Comparison of ENCODE assay signal across 19 cellular contexts in the genomic region with DNA sequence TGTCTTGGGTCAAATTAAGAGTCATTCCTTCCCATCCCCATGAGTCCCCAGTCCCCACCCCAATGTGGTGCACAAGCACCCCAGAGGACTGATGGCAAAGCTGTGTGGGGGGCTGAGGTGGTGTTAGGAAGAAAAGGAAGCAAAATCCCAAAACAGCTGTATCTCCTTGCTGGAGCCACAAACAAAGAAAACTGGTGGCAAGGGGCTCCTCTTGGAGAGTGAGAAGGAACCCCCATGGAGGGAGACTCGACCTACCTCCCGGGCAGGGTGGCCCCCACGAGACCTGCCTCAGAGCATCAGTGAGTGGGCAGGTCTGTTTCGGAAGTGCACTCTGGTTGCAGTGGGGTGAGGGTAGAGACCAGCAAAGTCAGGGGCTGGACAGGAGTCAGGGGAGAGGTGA. TPM values are rescaled to one million over a fixed set of nuclear protein-coding genes. Genes with fewer than 3 reads are reported as not detected.
DNase-seq lines count a peak whose midpoint lies in the region; ATAC-seq and TF ChIP-seq lines count a peak whose summit lies in the region.
"Had no signal": no experiment of that assay in that cellular context is flagged by ENCODE, and none has a peak within 500 bp of the region (broad histone marks: within the 10 kb centered on the region; RNA-seq: fewer than 3 reads in every experiment).

No MANE protein-coding gene starts in this region.

- H3K27me3 ChIP-seq in BLaER1, result peaks cover 13% of the 10 kb centered on the region
- no peaks in the 10 kb centered on the region for H3K27me3 ChIP-seq in H7 (ENCODE audit: control insufficient read depth, insufficient read depth, low read length)
- peaks cover 0 to 42% (median 0%) of the 10 kb centered on the region in 4 donors for H3K27me3 ChIP-seq in esophagus muscularis mucosa
- no peaks in the 10 kb centered on the region for H3K27me3 ChIP-seq in right lobe of liver
- peaks cover 0 to 28% of the 10 kb centered on the region in 2 donors for H3K27me3 ChIP-seq in left lung
- H3K27me3 ChIP-seq: BE2C had no signal

- H3K9me3 ChIP-seq in BLaER1 (peaks cover 27% of the 10 kb centered on the region), esophagus muscularis mucosa (peaks cover 0 to 18% (median 10%) of the 10 kb centered on the region in 4 donors), right lobe of liver (no peaks in the 10 kb centered on the region), left lung (peaks cover 0 to 12% of the 10 kb centered on the region in 2 donors)
- H3K9me3 ChIP-seq: BE2C had no signal

- H3K36me3 ChIP-seq in BLaER1 (no peaks in the 10 kb centered on the region), H7 (replicated peaks; ENCODE audit: control insufficient read depth, insufficient read depth, low read length) (no peaks in the 10 kb centered on the region), esophagus muscularis mucosa (no peaks in the 10 kb centered on the region), right lobe of liver (no peaks in the 10 kb centered on the region), left lung (no peaks in the 10 kb centered on the region)
- H3K36me3 ChIP-seq: BE2C had no signal

- H3K4me1 ChIP-seq in BLaER1 (peaks cover 84% of the 10 kb centered on the region), esophagus muscularis mucosa (peaks cover 0 to 12% (median 3%) of the 10 kb centered on the region in 4 donors), right lobe of liver (no peaks in the 10 kb centered on the region), left lung (no peaks in the 10 kb centered on the region)
- H3K4me1 ChIP-seq: BE2C had no signal

- TF ChIP-seq EP300 in esophagus muscularis mucosa (IDR thresholded peaks at IDR 0.05), result no peak

- H3K27ac ChIP-seq in BLaER1 (peak overlapping the region; percentile 78), esophagus muscularis mucosa (replicated peaks in 1 of 4) (no peak overlapping the region), right lobe of liver (no peak overlapping the region), left lung (no peak overlapping the region)

- no peak for ATAC-seq in right lobe of liver
- ATAC-seq in left lung, result no peak
- ATAC-seq: GM12878, GM23338, HCT116 had no signal

- H3K4me2 ChIP-seq in BLaER1, result peak overlapping the region; percentile 90
- H3K4me2 ChIP-seq: GM23338 had no signal

- H3K4me3 ChIP-seq in BLaER1, result peak overlapping the region; percentile 49
- H3K4me3 ChIP-seq in H7 (ENCODE audit: insufficient read depth, low read depth, low read length), result no peak overlapping the region
- no peak overlapping the region for H3K4me3 ChIP-seq in esophagus muscularis mucosa
- H3K4me3 ChIP-seq in right lobe of liver, result no peak overlapping the region
- no peak overlapping the region for H3K4me3 ChIP-seq in left lung
- H3K4me3 ChIP-seq: GM12878, GM23338 had no signal

- H3K9ac ChIP-seq in BLaER1, result peak overlapping the region; percentile 4; the same call in 1 of the 2 replicates

- no peaks in the 10 kb centered on the region for H4K20me1 ChIP-seq in BLaER1

- TF ChIP-seq POLR2A in esophagus muscularis mucosa (IDR thresholded peaks at IDR 0.05; ENCODE audit: low read depth) (no peak), right lobe of liver (IDR thresholded peaks at IDR 0.05) (no peak)

- DNase-seq in GM03348 (ENCODE audit: low spot score) (peak; percentile 2), H7 (peak; percentile 17), esophagus muscularis mucosa (ENCODE audit: extremely low spot score) (peak; percentile 74), right lobe of liver (no peak), NCI-H2196 treated with DMSO at 0.1 percent for 48 hours (lab: John Stamatoyannopoulos, UW; ENCODE audit: unreplicated experiment) (no peak), left lung (no peak)
- DNase-seq: BE2C; CD4-positive, alpha-beta memory T cell; DMS153; DMS79; GDM1; HFFc6; KBM-7 had no signal

- WGBS in esophagus muscularis mucosa, result 90% methylated on average over 4 of the region's 4 CpGs
- WGBS in right lobe of liver (ENCODE audit: insufficient coverage, low coverage, low lambda C conversion rate, missing lambda C conversion rate), result 44% methylated on average over 3 of the region's 4 CpGs

- intact Hi-C loops in esophagus muscularis mucosa (cut with DNase I), result no loop called here
- intact Hi-C loops in right lobe of liver (cut with DNase I), result no loop called here
- intact Hi-C loops in left lung (cut with DNase I), result no loop called here

- no peak for TF ChIP-seq CTCF in esophagus muscularis mucosa (IDR thresholded peaks at IDR 0.05)
- no peak for TF ChIP-seq CTCF in right lobe of liver (IDR thresholded peaks at IDR 0.05)
- no peak for TF ChIP-seq CTCF in left lung (IDR thresholded peaks at IDR 0.05)

RNA-seq across cellular contexts. Expression of a gene that starts 29.2 kb away (rescaled TPM):
- not detected in 2 replicates for total RNA-seq in H7 (2014; rRNA removed; shearing (Covaris generic))
- total RNA-seq in esophagus muscularis mucosa (not detected), right lobe of liver (not detected), left lung (not detected)
- total RNA-seq: A172; CD4-positive, alpha-beta memory T cell; Daoy; GM12878; GM23338; HFFc6 had no signal

Comparison
In these comparisons a context has a peak if more than half of its experiments do, and no peak if none do; other contexts are left out.
1. DNase-seq: peak in GM03348 (single experiment), H7 (single experiment) and esophagus muscularis mucosa (single experiment); none in right lobe of liver (0 of 3), NCI-H2196 treated with DMSO at 0.1 percent for 48 hours (single experiment) and left lung (0 of 2).